19 cellular contexts compared by ENCODE assay signal in the genomic region with DNA sequence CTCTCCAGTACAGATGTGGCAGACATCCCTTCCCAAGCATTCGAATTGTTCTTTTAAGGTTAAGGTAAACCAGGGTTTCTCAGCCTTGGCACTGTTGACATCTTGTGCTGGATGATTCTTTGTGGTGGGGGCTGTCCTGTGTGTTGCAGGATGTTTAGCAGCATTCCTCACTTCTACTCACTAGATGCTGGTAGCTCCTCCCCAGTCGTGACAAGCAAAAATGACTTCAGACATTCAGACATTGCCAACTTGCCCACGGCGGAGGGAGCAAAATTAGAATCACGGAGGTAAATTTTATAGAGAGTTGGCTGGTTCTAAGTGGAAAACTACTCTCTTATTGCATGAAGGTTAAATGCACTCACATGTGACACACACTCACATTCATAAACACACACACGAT.
DNase-seq lines count a peak whose midpoint lies in the region; ATAC-seq, FAIRE-seq and TF ChIP-seq lines count a peak whose summit lies in the region.
"Had no signal": no experiment of that assay in that cellular context is flagged by ENCODE, and none has a peak within 500 bp of the region (broad histone marks: within the 10 kb centered on the region; RNA-seq: fewer than 3 reads in every experiment).

No MANE protein-coding gene starts in this region.

- peaks cover 15 to 89% (median 55%) of the 10 kb centered on the region in 4 donors for H3K4me1 Mint-ChIP-seq in CD4-positive, CD25-positive, alpha-beta regulatory T cell
- peaks cover 17% of the 10 kb centered on the region for H3K4me1 Mint-ChIP-seq in CD8-positive, alpha-beta T cell (ENCODE audit: low read depth)

- POLR2A ChIA-PET in CD8-positive, alpha-beta T cell (lab: Charles Lee) = no interaction called here

- H3K27me3 ChIP-seq in CD4-positive, CD25-positive, alpha-beta regulatory T cell (ENCODE audit: control insufficient read depth, insufficient read depth, low read length) = no peaks in the 10 kb centered on the region
- H3K27me3 ChIP-seq in CD8-positive, alpha-beta T cell (ENCODE audit: insufficient read depth, low read length) = no peaks in the 10 kb centered on the region
- no peaks in the 10 kb centered on the region for H3K27me3 ChIP-seq in hepatocyte
- H3K27me3 ChIP-seq: BE2C had no signal

- no peaks in the 10 kb centered on the region for H3K27me3 Mint-ChIP-seq in CD4-positive, CD25-positive, alpha-beta regulatory T cell
- H3K27me3 Mint-ChIP-seq in CD8-positive, alpha-beta T cell (ENCODE audit: low read depth) = no peaks in the 10 kb centered on the region
- H3K27me3 Mint-ChIP-seq: CD4-positive, alpha-beta T cell had no signal

- H3K27ac Mint-ChIP-seq in CD4-positive, CD25-positive, alpha-beta regulatory T cell = peak overlapping the region; percentile 74 to 98 (median 74)
- peak overlapping the region; percentile 34 for H3K27ac Mint-ChIP-seq in CD8-positive, alpha-beta T cell
- H3K27ac Mint-ChIP-seq: CD4-positive, alpha-beta T cell had no signal

- no peak overlapping the region for H3K4me3 Mint-ChIP-seq in CD4-positive, CD25-positive, alpha-beta regulatory T cell
- no peak overlapping the region for H3K4me3 Mint-ChIP-seq in CD8-positive, alpha-beta T cell
- H3K4me3 Mint-ChIP-seq: CD4-positive, alpha-beta T cell had no signal

- no peak for DNase-seq in CD4-positive, CD25-positive, alpha-beta regulatory T cell
- DNase-seq in CD8-positive, alpha-beta T cell = no peak
- DNase-seq in hepatocyte (ENCODE audit: low spot score) = no peak
- DNase-seq in HTR-8/SVneo (ENCODE audit: insufficient read length, low spot score) = no peak
- DNase-seq in Right ventricle myocardium inferior (ENCODE audit: missing footprints) = no peak
- DNase-seq: ACHN; BE2C; C1 segment of cervical spinal cord; Calu3; CD4-positive, alpha-beta T cell; DMS79 treated with DMSO at 0.1 percent for 48 hours; GF-D8; KG1 had no signal

- H3K9me3 ChIP-seq in CD4-positive, CD25-positive, alpha-beta regulatory T cell (ENCODE audit: control insufficient read depth in 2 of 2, low read length in 2 of 2) = no peaks in the 10 kb centered on the region
- no peaks in the 10 kb centered on the region for H3K9me3 ChIP-seq in CD8-positive, alpha-beta T cell (ENCODE audit: low read length)
- H3K9me3 ChIP-seq in hepatocyte (ENCODE audit: low read depth) = no peaks in the 10 kb centered on the region
- H3K9me3 ChIP-seq: BE2C, HAP-1 had no signal

- 62% methylated on average over 6 of the region's 6 CpGs for WGBS in hepatocyte (ENCODE audit: low lambda C conversion rate, missing lambda C conversion rate)

- intact Hi-C loops in CD8-positive, alpha-beta T cell (cut with DNase I, micrococcal nuclease) = no loop called here
- intact Hi-C loops in Right ventricle myocardium inferior (cut with DNase I) = no loop called here

- H3K4me1 ChIP-seq in CD4-positive, CD25-positive, alpha-beta regulatory T cell (ENCODE audit: control insufficient read depth, insufficient read depth, low read length, poor library complexity, severe bottlenecking) = peaks cover 24% of the 10 kb centered on the region
- peaks cover 4% of the 10 kb centered on the region for H3K4me1 ChIP-seq in CD8-positive, alpha-beta T cell (ENCODE audit: insufficient read depth, low read length)
- peaks cover 18% of the 10 kb centered on the region for H3K4me1 ChIP-seq in hepatocyte (ENCODE audit: insufficient read depth)
- H3K4me1 ChIP-seq: BE2C, HAP-1 had no signal

- FAIRE-seq in HTR-8/SVneo (lab: Jason Lieb, UNC) = no peak
- FAIRE-seq: A204.1, H1 had no signal

- H3K79me2 ChIP-seq in hepatocyte = no peaks in the 10 kb centered on the region

- CTCF ChIA-PET in CD8-positive, alpha-beta T cell (lab: Charles Lee) = no interaction called here

- peaks cover 32% of the 10 kb centered on the region for H3K36me3 Mint-ChIP-seq in CD4-positive, CD25-positive, alpha-beta regulatory T cell
- peaks cover 20% of the 10 kb centered on the region for H3K36me3 Mint-ChIP-seq in CD8-positive, alpha-beta T cell

- no peak overlapping the region for H3K4me3 ChIP-seq in CD4-positive, CD25-positive, alpha-beta regulatory T cell (ENCODE audit: low read depth, low read length)
- H3K4me3 ChIP-seq in CD8-positive, alpha-beta T cell (ENCODE audit: low read depth, low read length) = no peak overlapping the region
- no peak overlapping the region for H3K4me3 ChIP-seq in hepatocyte
- H3K4me3 ChIP-seq: HAP-1 had no signal

- H4K20me1 ChIP-seq in hepatocyte (ENCODE audit: insufficient read depth, poor library complexity, severe bottlenecking) = no peaks in the 10 kb centered on the region

- no peak overlapping the region for H3K27ac ChIP-seq in CD4-positive, CD25-positive, alpha-beta regulatory T cell (ENCODE audit: insufficient read depth, low read length, poor library complexity, severe bottlenecking)
- H3K27ac ChIP-seq in CD8-positive, alpha-beta T cell (ENCODE audit: low read depth, low read length) = no peak overlapping the region
- H3K27ac ChIP-seq in hepatocyte = peak overlapping the region; percentile 74
- H3K27ac ChIP-seq: HL-60 had no signal

- no peaks in the 10 kb centered on the region for H3K9me2 ChIP-seq in hepatocyte (replicated peaks; ENCODE audit: insufficient read depth)

- H3K36me3 ChIP-seq in CD4-positive, CD25-positive, alpha-beta regulatory T cell (ENCODE audit: control insufficient read depth, insufficient read depth, low read length) = peaks cover 4% of the 10 kb centered on the region
- H3K36me3 ChIP-seq in CD8-positive, alpha-beta T cell (ENCODE audit: insufficient read depth, low read length) = no peaks in the 10 kb centered on the region
- H3K36me3 ChIP-seq in hepatocyte (replicated peaks; ENCODE audit: insufficient read depth, low read depth) = no peaks in the 10 kb centered on the region
- H3K36me3 ChIP-seq: BE2C, HAP-1 had no signal

- peak overlapping the region; percentile 19 for H3K4me2 ChIP-seq in hepatocyte

- H3K9me3 Mint-ChIP-seq in CD4-positive, CD25-positive, alpha-beta regulatory T cell = no peaks in the 10 kb centered on the region
- H3K9me3 Mint-ChIP-seq in CD8-positive, alpha-beta T cell = no peaks in the 10 kb centered on the region
- H3K9me3 Mint-ChIP-seq: CD4-positive, alpha-beta T cell had no signal

- no peak overlapping the region for H2AFZ ChIP-seq in hepatocyte

- no peak for ATAC-seq in CD4-positive, CD25-positive, alpha-beta regulatory T cell (ENCODE audit: low read depth in 2 of 2)
- no peak for ATAC-seq in CD8-positive, alpha-beta T cell
- ATAC-seq in Right ventricle myocardium inferior = no peak
- ATAC-seq in HG03280 (IDR thresholded peaks at IDR 0.05; ENCODE audit: unreplicated experiment) = no peak

- no peak for TF ChIP-seq CTCF in CD8-positive, alpha-beta T cell (IDR thresholded peaks at IDR 0.05)
- TF ChIP-seq CTCF in hepatocyte (IDR thresholded peaks at IDR 0.05; ENCODE audit: poor library complexity) = no peak

TF ChIP-seq in PFSK-1, 5 proteins besides CTCF, POLR2A, EP300 and RAD21:
- TF ChIP-seq POLR2AphosphoS5 (IDR thresholded peaks at IDR 0.05; ENCODE audit: low read depth, low read length) = 0 out of 2 replicates have a peak, but pooled peaks have one; percentile 12
- TF ChIP-seq, protein P1, sequence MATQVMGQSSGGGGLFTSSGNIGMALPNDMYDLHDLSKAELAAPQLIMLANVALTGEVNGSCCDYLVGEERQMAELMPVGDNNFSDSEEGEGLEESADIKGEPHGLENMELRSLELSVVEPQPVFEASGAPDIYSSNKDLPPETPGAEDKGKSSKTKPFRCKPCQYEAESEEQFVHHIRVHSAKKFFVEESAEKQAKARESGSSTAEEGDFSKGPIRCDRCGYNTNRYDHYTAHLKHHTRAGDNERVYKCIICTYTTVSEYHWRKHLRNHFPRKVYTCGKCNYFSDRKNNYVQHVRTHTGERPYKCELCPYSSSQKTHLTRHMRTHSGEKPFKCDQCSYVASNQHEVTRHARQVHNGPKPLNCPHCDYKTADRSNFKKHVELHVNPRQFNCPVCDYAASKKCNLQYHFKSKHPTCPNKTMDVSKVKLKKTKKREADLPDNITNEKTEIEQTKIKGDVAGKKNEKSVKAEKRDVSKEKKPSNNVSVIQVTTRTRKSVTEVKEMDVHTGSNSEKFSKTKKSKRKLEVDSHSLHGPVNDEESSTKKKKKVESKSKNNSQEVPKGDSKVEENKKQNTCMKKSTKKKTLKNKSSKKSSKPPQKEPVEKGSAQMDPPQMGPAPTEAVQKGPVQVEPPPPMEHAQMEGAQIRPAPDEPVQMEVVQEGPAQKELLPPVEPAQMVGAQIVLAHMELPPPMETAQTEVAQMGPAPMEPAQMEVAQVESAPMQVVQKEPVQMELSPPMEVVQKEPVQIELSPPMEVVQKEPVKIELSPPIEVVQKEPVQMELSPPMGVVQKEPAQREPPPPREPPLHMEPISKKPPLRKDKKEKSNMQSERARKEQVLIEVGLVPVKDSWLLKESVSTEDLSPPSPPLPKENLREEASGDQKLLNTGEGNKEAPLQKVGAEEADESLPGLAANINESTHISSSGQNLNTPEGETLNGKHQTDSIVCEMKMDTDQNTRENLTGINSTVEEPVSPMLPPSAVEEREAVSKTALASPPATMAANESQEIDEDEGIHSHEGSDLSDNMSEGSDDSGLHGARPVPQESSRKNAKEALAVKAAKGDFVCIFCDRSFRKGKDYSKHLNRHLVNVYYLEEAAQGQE (IDR thresholded peaks at IDR 0.05; ENCODE audit: insufficient read depth in 1 of 2, low read depth in 2 of 2, low read length in 2 of 2) = no peak
